Comparison of ENCODE assay signal across 15 cellular contexts in genomic region chr9:98727428-98727827, GRCh38. TPM values are rescaled to one million over a fixed set of nuclear protein-coding genes. Genes with fewer than 3 reads are reported as not detected.
A peak's percentile ranks its signal among the peaks of the same experiment; 100 is the strongest.
DNase-seq lines count a peak whose midpoint lies in the region; ATAC-seq and TF ChIP-seq lines count a peak whose summit lies in the region.
"Had no signal": no experiment of that assay in that cellular context is flagged by ENCODE, and none has a peak within 500 bp of the region (broad histone marks: within the 10 kb centered on the region; RNA-seq: fewer than 3 reads in every experiment).

No MANE protein-coding gene starts in this region.

- H3K4me1 Mint-ChIP-seq in memory B cell, result peaks cover 15% of the 10 kb centered on the region
- peaks cover 12% of the 10 kb centered on the region for H3K4me1 Mint-ChIP-seq in HFFc6 (ENCODE audit: low read depth)

- H4K20me1 ChIP-seq in BLaER1 (no peaks in the 10 kb centered on the region), OCI-LY7 (ENCODE audit: insufficient read depth, low read length) (no peaks in the 10 kb centered on the region)

- no peak for TF ChIP-seq CTCF in OCI-LY7 (conservative IDR thresholded peaks at IDR 0.05; ENCODE audit: low read length)
- no peak for TF ChIP-seq CTCF in HFFc6 (IDR thresholded peaks at IDR 0.05)
- no peak for TF ChIP-seq CTCF in vagina (IDR thresholded peaks at IDR 0.05)

- H3K27ac ChIP-seq in BLaER1, result peak overlapping the region; percentile 35
- H3K27ac ChIP-seq in OCI-LY7 (ENCODE audit: low read depth, low read length, poor library complexity, severe bottlenecking), result no peak overlapping the region
- H3K27ac ChIP-seq in vagina, result no peak overlapping the region
- H3K27ac ChIP-seq: C4-2B, GM23248 had no signal

- TF ChIP-seq POLR2A in vagina (IDR thresholded peaks at IDR 0.05), result no peak

- DNase-seq in DMS79 (lab: John Stamatoyannopoulos, UW) (peak; percentile 3), OCI-LY7 (ENCODE audit: low spot score) (peak; percentile 40), memory B cell (ENCODE audit: low spot score in 2 of 2) (no peak), HFFc6 (no peak), vagina (ENCODE audit: extremely low spot score in 2 of 2) (no peak), KG1 (lab: John Stamatoyannopoulos, UW) (no peak)
- DNase-seq: CD4-positive, alpha-beta T cell had no signal

- H3K9me3 ChIP-seq in BLaER1 (no peaks in the 10 kb centered on the region; the same call in 1 of the 2 replicates), OCI-LY7 (ENCODE audit: low read length) (no peaks in the 10 kb centered on the region), vagina (no peaks in the 10 kb centered on the region)
- H3K9me3 ChIP-seq: Caco-2, HAP-1 had no signal

- no peak overlapping the region for H3K4me3 ChIP-seq in BLaER1
- no peak overlapping the region for H3K4me3 ChIP-seq in OCI-LY7 (ENCODE audit: low read depth, low read length, poor library complexity, severe bottlenecking)
- no peak overlapping the region for H3K4me3 ChIP-seq in vagina
- H3K4me3 ChIP-seq: HAP-1, K562 had no signal

- CTCF ChIA-PET in OCI-LY7 (lab: Charles Lee; ENCODE audit: unreplicated experiment), result no interaction called here

- H3K4me1 ChIP-seq in BLaER1, result peaks cover 100% of the 10 kb centered on the region
- peaks cover 22% of the 10 kb centered on the region for H3K4me1 ChIP-seq in OCI-LY7 (ENCODE audit: insufficient read depth, low read length, poor library complexity, severe bottlenecking)
- H3K4me1 ChIP-seq in vagina, result no peaks in the 10 kb centered on the region
- H3K4me1 ChIP-seq: Caco-2, HAP-1 had no signal

- H3K27ac Mint-ChIP-seq in memory B cell (peak overlapping the region; percentile 12), HFFc6 (no peak overlapping the region)
- H3K27ac Mint-ChIP-seq: B cell; CD4-positive, alpha-beta T cell had no signal

- H3K36me3 Mint-ChIP-seq in memory B cell, result peaks cover 2% of the 10 kb centered on the region
- H3K36me3 Mint-ChIP-seq in HFFc6 (ENCODE audit: low read depth), result no peaks in the 10 kb centered on the region

- intact Hi-C loops in OCI-LY7 (cut with micrococcal nuclease; ENCODE audit: unreplicated experiment) (no loop called here), vagina (cut with DNase I) (no loop called here)

- H3K79me2 ChIP-seq in OCI-LY7 (ENCODE audit: insufficient read depth, low read depth, low read length), result no peaks in the 10 kb centered on the region

- H2AFZ ChIP-seq in OCI-LY7 (ENCODE audit: low read length), result no peak overlapping the region

- peak overlapping the region; percentile 89 for H3K4me2 ChIP-seq in BLaER1
- 0 out of 2 replicates have a peak overlapping the region, but pooled peaks have one; percentile 52 for H3K4me2 ChIP-seq in OCI-LY7 (ENCODE audit: low read length)

- H3K9me2 ChIP-seq in OCI-LY7 (ENCODE audit: insufficient read depth, low read length), result no peaks in the 10 kb centered on the region

- BruUV-seq in OCI-LY7 (replicated peaks; lab: Mats Ljungman, UMichigan), result no TSS peak

- no peak for ATAC-seq in memory B cell (ENCODE audit: low read depth)
- no peak for ATAC-seq in HG03139 (IDR thresholded peaks at IDR 0.05; ENCODE audit: unreplicated experiment)

- H3K9ac ChIP-seq in BLaER1, result no peak overlapping the region
- H3K9ac ChIP-seq: GM23248 had no signal

- peaks cover 3% of the 10 kb centered on the region for H3K9me3 Mint-ChIP-seq in memory B cell
- peaks cover 5% of the 10 kb centered on the region; the same call in 1 of the 2 replicates for H3K9me3 Mint-ChIP-seq in HFFc6

- no peak overlapping the region for H3K4me3 Mint-ChIP-seq in memory B cell
- H3K4me3 Mint-ChIP-seq in HFFc6, result no peak overlapping the region
- H3K4me3 Mint-ChIP-seq: CD4-positive, alpha-beta T cell had no signal

- peaks cover 15% of the 10 kb centered on the region for H3K27me3 Mint-ChIP-seq in memory B cell
- peaks cover 31% of the 10 kb centered on the region for H3K27me3 Mint-ChIP-seq in HFFc6 (ENCODE audit: insufficient read depth)

- H3K27me3 ChIP-seq in BLaER1 (no peaks in the 10 kb centered on the region), vagina (no peaks in the 10 kb centered on the region)

- H3K36me3 ChIP-seq in BLaER1 (no peaks in the 10 kb centered on the region), OCI-LY7 (ENCODE audit: insufficient read depth, low read length) (no peaks in the 10 kb centered on the region), vagina (no peaks in the 10 kb centered on the region)
- H3K36me3 ChIP-seq: HAP-1 had no signal

- POLR2A ChIA-PET in OCI-LY7 (lab: Charles Lee), result interaction anchor here (1.1 kb wide), 1 partner anchor 81 kb away, joined by 3 read pairs; no protein-coding TSS in a partner anchor

RNA-seq across cellular contexts. Expression of gene GABBR2, which starts 18.7 kb away (rescaled TPM):
- total RNA-seq in OCI-LY7 (2014; rRNA removed; shearing (Covaris generic)), result not detected in 2 replicates
- total RNA-seq in OCI-LY7 (2022) (not detected in 2 replicates), vagina (not detected)
- total RNA-seq in HFFc6 (2021; fragmentation: NEBNext Ultra II Directional; extraction: Animal tissue kit (Norgen Biotek cat#: 25700)), result 1 to 10 TPM; 3.1 to 9.3 (median 7.6) TPM
- total RNA-seq: B cell; CD4-positive, alpha-beta T cell had no signal

Comparison
In these comparisons a context has a peak if more than half of its experiments do, and no peak if none do; other contexts are left out.
1. DNase-seq: peak in DMS79 (single experiment) and OCI-LY7 (single experiment); none in memory B cell (0 of 2), HFFc6 (single experiment), vagina (0 of 2) and KG1 (single experiment).